ENCODE assay signal across 1 cellular context in genomic region chr4:100022792-100023222, GRCh38.
A peak's percentile ranks its signal among the peaks of the same experiment; 100 is the strongest.
TF ChIP-seq lines count a peak whose summit lies in the region.

No MANE protein-coding gene starts in this region.

TF ChIP-seq in H1, 55 proteins besides CTCF, POLR2A, EP300 and RAD21:
- no peak for TF ChIP-seq SP4 (IDR thresholded peaks at IDR 0.05; ENCODE audit: low read length)
- no peak for TF ChIP-seq CHD1 (IDR thresholded peaks at IDR 0.05; ENCODE audit: low read depth, low read length)
- TF ChIP-seq, protein P1, sequence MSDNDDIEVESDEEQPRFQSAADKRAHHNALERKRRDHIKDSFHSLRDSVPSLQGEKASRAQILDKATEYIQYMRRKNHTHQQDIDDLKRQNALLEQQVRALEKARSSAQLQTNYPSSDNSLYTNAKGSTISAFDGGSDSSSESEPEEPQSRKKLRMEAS (IDR thresholded peaks at IDR 0.05): peak; percentile 22; the same call in 1 of the 2 replicates
- TF ChIP-seq USF2 (IDR thresholded peaks at IDR 0.05; ENCODE audit: low read length): no peak
- TF ChIP-seq CEBPB (IDR thresholded peaks at IDR 0.05; ENCODE audit: low read depth, low read length): no peak
- no peak for TF ChIP-seq NANOG (IDR thresholded peaks at IDR 0.05; ENCODE audit: insufficient read depth, low read depth, low read length, poor library complexity, severe bottlenecking)
- no peak for TF ChIP-seq BACH1 (IDR thresholded peaks at IDR 0.05; ENCODE audit: low read length)
- TF ChIP-seq CBX5 (IDR thresholded peaks at IDR 0.05; ENCODE audit: low read depth, low read length): no peak
- TF ChIP-seq RNF2 (IDR thresholded peaks at IDR 0.05; ENCODE audit: borderline replicate concordance, low read depth, low read length, missing control alignments, poor library complexity, severe bottlenecking): no peak
- no peak for TF ChIP-seq ASH2L (IDR thresholded peaks at IDR 0.05; ENCODE audit: low read length)
- no peak for TF ChIP-seq FOSL1 (IDR thresholded peaks at IDR 0.05; ENCODE audit: insufficient read depth, low read depth, low read length)
- 0 out of 2 replicates have a peak, but pooled peaks have one; percentile 28 for TF ChIP-seq YY1 (IDR thresholded peaks at IDR 0.05; ENCODE audit: low read depth, low read length)
